14 cellular contexts compared by ENCODE assay signal in the genomic region with DNA sequence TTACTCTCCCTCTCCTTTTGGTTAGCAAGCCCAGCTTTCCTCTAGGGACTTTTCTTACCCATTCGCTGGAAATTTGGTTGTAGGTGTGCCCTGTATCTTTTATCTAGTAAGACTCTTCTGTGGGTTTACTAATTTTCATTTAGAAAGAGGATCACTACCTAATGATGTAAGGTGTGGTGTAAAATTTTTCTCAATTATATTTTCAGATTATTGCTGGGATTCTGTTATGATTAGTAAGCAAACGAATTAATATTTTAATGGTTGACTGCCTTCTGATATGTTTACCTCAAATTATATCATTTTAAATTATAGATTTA.
DNase-seq lines count a peak whose midpoint lies in the region; ATAC-seq lines count a peak whose summit lies in the region.
"Had no signal": no experiment of that assay in that cellular context is flagged by ENCODE, and none has a peak within 500 bp of the region (broad histone marks: within the 10 kb centered on the region; RNA-seq: fewer than 3 reads in every experiment).

No MANE protein-coding gene starts in this region.

- no peaks in the 10 kb centered on the region for H3K36me3 Mint-ChIP-seq in stimulated activated naive CD8-positive, alpha-beta T cell treated with anti-CD3 and anti-CD28 coated beads, Interleukin-15, Interleukin-2, amounts not matched to agents 100 ng/mL and 50 ng/mL, for 24 hours (ENCODE audit: low read depth)
- H3K36me3 Mint-ChIP-seq in activated naive CD8-positive, alpha-beta T cell, result no peaks in the 10 kb centered on the region
- H3K36me3 Mint-ChIP-seq: activated naive CD4-positive, alpha-beta T cell treated with anti-CD3 and anti-CD28 coated beads, Interleukin-2, amount 50 U/mL, for 72 hours had no signal

- H3K27ac ChIP-seq in substantia nigra (ENCODE audit: low read depth, low read length, poor library complexity, severe bottlenecking), result peak overlapping the region; percentile 10
- H3K27ac ChIP-seq: HL-60 had no signal

- ATAC-seq in stimulated activated naive CD8-positive, alpha-beta T cell treated with anti-CD3 and anti-CD28 coated beads, Interleukin-15, Interleukin-2, amounts not matched to agents 100 U/mL and 50 U/mL, for 24 hours, result no peak
- ATAC-seq in HG02852 (IDR thresholded peaks at IDR 0.05; ENCODE audit: unreplicated experiment) (peak; percentile 3), HG02759 (IDR thresholded peaks at IDR 0.05; ENCODE audit: unreplicated experiment) (no peak), HG02970 (IDR thresholded peaks at IDR 0.05; ENCODE audit: low FRiP score, unreplicated experiment) (no peak)

- no peaks in the 10 kb centered on the region for H3K9me3 Mint-ChIP-seq in stimulated activated naive CD8-positive, alpha-beta T cell treated with anti-CD3 and anti-CD28 coated beads, Interleukin-15, Interleukin-2, amounts not matched to agents 100 ng/mL and 50 ng/mL, for 24 hours
- no peaks in the 10 kb centered on the region for H3K9me3 Mint-ChIP-seq in activated naive CD8-positive, alpha-beta T cell (ENCODE audit: low read depth)
- H3K9me3 Mint-ChIP-seq: activated naive CD4-positive, alpha-beta T cell treated with anti-CD3 and anti-CD28 coated beads, Interleukin-2, amount 50 U/mL, for 72 hours; HFFc6 had no signal

- H3K4me3 Mint-ChIP-seq in stimulated activated naive CD8-positive, alpha-beta T cell treated with anti-CD3 and anti-CD28 coated beads, Interleukin-15, Interleukin-2, amounts not matched to agents 100 ng/mL and 50 ng/mL, for 24 hours, result peak overlapping the region; percentile 49
- H3K4me3 Mint-ChIP-seq in activated naive CD8-positive, alpha-beta T cell, result peak overlapping the region; percentile 48
- H3K4me3 Mint-ChIP-seq: HFFc6 had no signal

- H3K4me1 Mint-ChIP-seq in stimulated activated naive CD8-positive, alpha-beta T cell treated with anti-CD3 and anti-CD28 coated beads, Interleukin-15, Interleukin-2, amounts not matched to agents 100 ng/mL and 50 ng/mL, for 24 hours (ENCODE audit: low read depth), result peaks cover 91% of the 10 kb centered on the region
- peaks cover 82% of the 10 kb centered on the region for H3K4me1 Mint-ChIP-seq in activated naive CD8-positive, alpha-beta T cell (ENCODE audit: low read depth)

- no peaks in the 10 kb centered on the region for H3K27me3 Mint-ChIP-seq in stimulated activated naive CD8-positive, alpha-beta T cell treated with anti-CD3 and anti-CD28 coated beads, Interleukin-15, Interleukin-2, amounts not matched to agents 100 ng/mL and 50 ng/mL, for 24 hours
- H3K27me3 Mint-ChIP-seq in activated naive CD8-positive, alpha-beta T cell, result no peaks in the 10 kb centered on the region

- H3K27ac Mint-ChIP-seq in stimulated activated naive CD8-positive, alpha-beta T cell treated with anti-CD3 and anti-CD28 coated beads, Interleukin-15, Interleukin-2, amounts not matched to agents 100 ng/mL and 50 ng/mL, for 24 hours, result peak overlapping the region; percentile 93
- H3K27ac Mint-ChIP-seq in activated naive CD8-positive, alpha-beta T cell, result peak overlapping the region; percentile 80
- H3K27ac Mint-ChIP-seq: HFFc6 had no signal

- DNase-seq in stimulated activated naive CD8-positive, alpha-beta T cell treated with anti-CD3 and anti-CD28 coated beads, Interleukin-15, Interleukin-2, amounts not matched to agents 100 U/mL and 50 U/mL, for 24 hours, result no peak
- no peak for DNase-seq in substantia nigra (lab: John Stamatoyannopoulos, UW)
- no peak for DNase-seq in NCI-H524 treated with DMSO at 0.1 percent for 48 hours (lab: John Stamatoyannopoulos, UW)
- DNase-seq: activated CD4-positive, alpha-beta T cell treated with anti-CD3 and anti-CD28 coated beads, Interleukin-2, amount 50 U/mL, for 1 hour; DMS 273 treated with DMSO at 0.1 percent for 48 hours; HFFc6; NCI-H2171 treated with DMSO at 0.1 percent for 48 hours had no signal
